ENCODE assay signal across 20 cellular contexts in the genomic region with DNA sequence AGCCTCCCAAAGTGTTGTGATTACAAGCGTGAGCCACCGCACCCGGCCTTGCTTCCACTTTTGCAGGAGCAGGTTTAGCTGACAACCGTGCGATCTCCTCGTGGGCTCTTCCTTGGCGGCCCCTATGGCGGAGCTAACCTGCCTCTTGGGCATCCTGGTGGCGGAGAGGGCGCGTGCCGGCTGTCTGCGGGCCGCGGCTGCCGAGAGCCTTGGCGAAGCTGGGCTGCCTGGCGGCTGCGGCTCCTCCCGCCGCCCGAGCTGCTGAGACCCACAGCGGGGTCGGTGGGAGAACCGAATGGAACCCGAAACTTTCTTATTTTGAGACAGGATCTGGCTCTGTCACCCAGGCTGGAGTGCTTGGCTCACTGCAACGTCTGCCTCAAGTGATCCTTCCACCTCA. TPM values are rescaled to one million over a fixed set of nuclear protein-coding genes. Genes with fewer than 3 reads are reported as not detected.
"Had no signal": no experiment of that assay in that cellular context is flagged by ENCODE, and none has a peak within 500 bp of the region (broad histone marks: within the 10 kb centered on the region; RNA-seq: fewer than 3 reads in every experiment).

No MANE protein-coding gene starts in this region.

- H3K27ac ChIP-seq: parathyroid adenoma had no signal

- H3K4me3 Mint-ChIP-seq: activated CD4-positive, alpha-beta memory T cell treated with anti-CD3 and anti-CD28 coated beads, Interleukin-2, amount 10 ng/mL, durations not matched to agents 7 days and 5 days; activated CD4-positive, alpha-beta T cell treated with anti-CD3 and anti-CD28 coated beads, Interleukin-2, amount 10 ng/mL, durations not matched to agents 24 days and 14 days; activated naive CD8-positive, alpha-beta T cell treated with anti-CD3 and anti-CD28 coated beads, Interleukin-2, amount 50 U/mL, for 24 hours; activated T-cell treated with anti-CD3 and anti-CD28 coated beads, Interleukin-2, amount 50 U/mL, for 72 hours; nephron had no signal

- H2AFZ ChIP-seq: parathyroid adenoma had no signal

- H3K79me2 ChIP-seq: parathyroid adenoma had no signal

- H3K9ac ChIP-seq: parathyroid adenoma had no signal

- H3K4me1 ChIP-seq: heart left ventricle, left lung, parathyroid adenoma had no signal

- H3K27ac Mint-ChIP-seq: activated CD4-positive, alpha-beta memory T cell treated with anti-CD3 and anti-CD28 coated beads, Interleukin-2, amount 10 ng/mL, durations not matched to agents 7 days and 5 days; activated CD4-positive, alpha-beta T cell treated with anti-CD3 and anti-CD28 coated beads, Interleukin-2, amount 10 ng/mL, durations not matched to agents 24 days and 14 days; activated naive CD8-positive, alpha-beta T cell treated with anti-CD3 and anti-CD28 coated beads, Interleukin-2, amount 50 U/mL, for 24 hours; activated T-cell treated with anti-CD3 and anti-CD28 coated beads, Interleukin-2, amount 50 U/mL, for 72 hours; nephron had no signal

- H3K36me3 ChIP-seq: heart left ventricle, left lung had no signal

- ATAC-seq: activated CD4-positive, CD25-positive, alpha-beta regulatory T cell treated with anti-CD3 and anti-CD28 coated beads, Interleukin-2, amount 50 U/mL, for 24 hours; activated naive CD8-positive, alpha-beta T cell treated with anti-CD3 and anti-CD28 coated beads, Interleukin-2, amount 50 U/mL, for 24 hours; activated T-cell treated with anti-CD3 and anti-CD28 coated beads, Interleukin-2, amount 50 U/mL, for 72 hours; left lung had no signal

- H3K9me3 ChIP-seq: heart left ventricle, left lung had no signal

- H3K4me3 ChIP-seq: heart left ventricle, left lung had no signal

- H3K27me3 Mint-ChIP-seq: activated CD4-positive, alpha-beta T cell treated with anti-CD3 and anti-CD28 coated beads, Interleukin-2, amount 10 ng/mL, durations not matched to agents 24 days and 14 days had no signal

- DNase-seq: activated CD4-positive, alpha-beta memory T cell treated with anti-CD3 and anti-CD28 coated beads, Interleukin-2, amount 10 ng/mL, durations not matched to agents 7 days and 5 days; activated CD4-positive, alpha-beta T cell treated with anti-CD3 and anti-CD28 coated beads, Interleukin-2, amount 10 ng/mL, durations not matched to agents 24 days and 14 days; activated effector memory CD4-positive, alpha-beta T cell treated with anti-CD3 and anti-CD28 coated beads, Interleukin-2, amount 50 U/mL, for 16 hours; activated naive CD4-positive, alpha-beta T cell treated with anti-CD3 and anti-CD28 coated beads, Interleukin-2, amount 50 U/mL, for 16 hours; activated naive CD8-positive, alpha-beta T cell treated with anti-CD3 and anti-CD28 coated beads, Interleukin-2, amount 50 U/mL, for 24 hours; activated T-cell treated with anti-CD3 and anti-CD28 coated beads, Interleukin-2, amount 50 U/mL, for 72 hours; cerebellar nuclear complex; cortex of kidney; left lung; mammary epithelial cell; stimulated activated CD4-positive, alpha-beta T cell treated with anti-CD3 and anti-CD28 coated beads, Interleukin-4, amount 100 ng/mL, for 1 hour; stimulated activated naive CD4-positive, alpha-beta T cell treated with Interleukin-2 at 50 U/mL for 16 hours had no signal

- H3K4me1 Mint-ChIP-seq: activated CD4-positive, alpha-beta memory T cell treated with anti-CD3 and anti-CD28 coated beads, Interleukin-2, amount 10 ng/mL, durations not matched to agents 7 days and 5 days; activated CD4-positive, alpha-beta T cell treated with anti-CD3 and anti-CD28 coated beads, Interleukin-2, amount 10 ng/mL, durations not matched to agents 24 days and 14 days; activated naive CD8-positive, alpha-beta T cell treated with anti-CD3 and anti-CD28 coated beads, Interleukin-2, amount 50 U/mL, for 24 hours; nephron had no signal

- H3K9me3 Mint-ChIP-seq: activated naive CD8-positive, alpha-beta T cell treated with anti-CD3 and anti-CD28 coated beads, Interleukin-2, amount 50 U/mL, for 24 hours; activated T-cell treated with anti-CD3 and anti-CD28 coated beads, Interleukin-2, amount 50 U/mL, for 72 hours; nephron had no signal

RNA-seq across cellular contexts. Expression of a gene that starts 55.7 kb away (rescaled TPM):
- total RNA-seq: activated CD4-positive, alpha-beta T cell treated with anti-CD3 and anti-CD28 coated beads, Interleukin-2, amount 10 ng/mL, durations not matched to agents 24 days and 14 days; activated T-cell treated with anti-CD3 and anti-CD28 coated beads, Interleukin-2, amount 50 U/mL, for 72 hours; epithelial cell of proximal tubule; fibroblast of villous mesenchyme; mammary epithelial cell; T-helper 2 cell treated with Interferon-gamma antibody and Interleukin-4, amounts not matched to agents 100 ng/mL and 5 ng/mL, for 36 hours had no signal
- polyA plus RNA-seq: keratinocyte, mammary epithelial cell had no signal
